8 cellular contexts compared by ENCODE assay signal in the genomic region with DNA sequence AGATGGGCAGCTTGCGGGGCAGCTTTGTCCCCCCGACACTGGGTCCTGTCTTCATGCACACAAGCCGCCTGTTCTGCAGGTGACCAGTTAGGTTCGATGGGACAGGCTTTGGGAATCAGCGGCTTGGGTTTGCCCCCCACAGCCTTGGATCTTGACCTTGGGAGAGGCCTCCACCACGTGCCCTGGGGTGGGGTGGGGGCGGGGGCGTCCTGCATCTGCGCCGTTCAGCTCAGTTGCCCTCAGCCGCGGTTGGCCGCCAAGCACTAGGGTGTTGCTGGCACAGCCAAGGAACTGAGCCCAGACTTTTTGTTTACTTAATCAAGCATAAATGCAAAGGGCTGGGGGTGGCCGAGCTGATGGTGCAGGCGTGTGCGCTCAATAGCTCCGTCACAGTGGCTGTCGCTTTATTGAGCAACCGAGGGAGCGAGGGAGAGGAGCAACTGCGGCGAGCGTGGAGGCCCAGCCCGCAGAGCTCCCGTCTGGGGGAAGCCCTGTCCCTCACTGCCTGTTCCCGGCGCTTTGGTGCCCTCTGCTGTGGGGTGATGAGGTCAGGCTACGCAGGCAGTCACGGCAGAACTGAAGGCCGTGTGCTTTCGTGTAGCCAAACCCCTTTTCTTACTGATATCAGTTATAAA. TPM values are rescaled to one million over a fixed set of nuclear protein-coding genes. Genes with fewer than 3 reads are reported as not detected.
DNase-seq lines count a peak whose midpoint lies in the region; ATAC-seq, FAIRE-seq and TF ChIP-seq lines count a peak whose summit lies in the region.

No MANE protein-coding gene starts in this region.

- POLR2A ChIA-PET in AG04450 (lab: Yijun Ruan, JAX), result interaction anchor here (0.6 to 0.7 kb wide), 2 partner anchors 48 to 54 kb away, joined by 3 to 4 read pairs; no protein-coding TSS in a partner anchor

- H3K4me3 ChIP-seq in AG04450 (ENCODE audit: low read depth, low read length), result no peak overlapping the region
- no peak overlapping the region for H3K4me3 ChIP-seq in bronchial epithelial cell (ENCODE audit: low read depth, low read length)
- peak overlapping the region in 1 of 3 experiments; percentile 7 for H3K4me3 ChIP-seq in keratinocyte (ENCODE audit: control insufficient read depth in 2 of 3, extremely low read depth in 1 of 3, insufficient read depth in 2 of 3, low read depth in 1 of 3, low read length in 3 of 3)

- H2AFZ ChIP-seq in keratinocyte (ENCODE audit: control insufficient read depth, low read length), result no peak overlapping the region

- dilution Hi-C loops in keratinocyte (cut with MboI; ENCODE audit: extremely low pct_ligation_motif_present, low sequenced_read_pairs), result no loop called here

- FAIRE-seq in bronchial epithelial cell (lab: Jason Lieb, UNC) (peak; percentile 7), keratinocyte (lab: Jason Lieb, UNC) (peak; percentile 5)

- H3K36me3 ChIP-seq in bronchial epithelial cell (ENCODE audit: control insufficient read depth, insufficient read depth, low read length) (no peaks in the 10 kb centered on the region), keratinocyte (ENCODE audit: control insufficient read depth in 2 of 2, extremely low read depth in 1 of 2, insufficient read depth in 2 of 2, low read length in 2 of 2) (no peaks in the 10 kb centered on the region)

- peak; percentile 70 for TF ChIP-seq CTCF in AG04450 (IDR thresholded peaks at IDR 0.05; ENCODE audit: low read depth, low read length)
- peak; percentile 26 for TF ChIP-seq CTCF in GM20000 (IDR thresholded peaks at IDR 0.05; ENCODE audit: extremely low read depth, missing control alignments)
- peak; percentile 85 for TF ChIP-seq CTCF in bronchial epithelial cell (IDR thresholded peaks at IDR 0.05; ENCODE audit: insufficient read depth, low read length, severe bottlenecking)
- TF ChIP-seq CTCF in keratinocyte (optimal IDR thresholded peaks at IDR 0.05 in 1 of 3, IDR thresholded peaks at IDR 0.05 in 1 of 3, conservative IDR thresholded peaks at IDR 0.05 in 1 of 3; ENCODE audit: extremely low read depth in 1 of 3, insufficient read depth in 2 of 3, low read length in 3 of 3), result peak; percentile 70 to 95 (median 82)

- H3K27ac ChIP-seq in AG04450 (ENCODE audit: low read depth, low read length) (no peak overlapping the region), keratinocyte (ENCODE audit: control insufficient read depth, insufficient read depth, low read length) (no peak overlapping the region)

- peaks cover 5% of the 10 kb centered on the region for H3K4me1 ChIP-seq in keratinocyte (ENCODE audit: control insufficient read depth, extremely low read depth, insufficient read depth, low read length)

- no peak overlapping the region for H3K9ac ChIP-seq in keratinocyte (ENCODE audit: control insufficient read depth, extremely low read depth, insufficient read depth, low read length)

- H3K9me3 ChIP-seq in AG04450 (ENCODE audit: control insufficient read depth, insufficient read depth, low read length) (no peaks in the 10 kb centered on the region; the same call in 1 of the 2 replicates), keratinocyte (ENCODE audit: control insufficient read depth, low read depth, low read length) (peaks cover 3% of the 10 kb centered on the region)

- H3K27me3 ChIP-seq in AG04450 (ENCODE audit: control insufficient read depth, insufficient read depth, low read length) (peaks cover 45% of the 10 kb centered on the region), bronchial epithelial cell (ENCODE audit: control insufficient read depth, insufficient read depth, low read length) (peaks cover 2% of the 10 kb centered on the region), keratinocyte (ENCODE audit: control insufficient read depth, extremely low read depth, insufficient read depth, low read length) (peaks cover 18% of the 10 kb centered on the region)

- H4K20me1 ChIP-seq in keratinocyte (ENCODE audit: control insufficient read depth, extremely low read depth, insufficient read depth, low read length), result no peaks in the 10 kb centered on the region

- DNase-seq in AG04450 (ENCODE audit: low read depth, low spot score) (peak; percentile 26), GM20000 (ENCODE audit: low spot score) (peak; percentile 89), NCI-H345 (lab: John Stamatoyannopoulos, UW) (peak; percentile 69), bronchial epithelial cell (ENCODE audit: low read depth) (peak; percentile 56), keratinocyte (ENCODE audit: low read depth, low spot score) (peak; percentile 5)
- peak; percentile 50 to 72 (median 60) for DNase-seq in activated CD4-positive, CD25-positive, alpha-beta regulatory T cell (lab: John Stamatoyannopoulos, UW)
- peak; percentile 87 to 90 for DNase-seq in stimulated activated CD4-positive, alpha-beta T cell treated with anti-CD3 and anti-CD28 coated beads, Interleukin-2, amount 100 ng/mL, for 24 hours

- no peaks in the 10 kb centered on the region for H3K9me1 ChIP-seq in keratinocyte (ENCODE audit: control insufficient read depth, extremely low read depth, insufficient read depth, low read length)

- H3K4me2 ChIP-seq in keratinocyte (ENCODE audit: control insufficient read depth, extremely low read depth, insufficient read depth, low read depth, low read length), result peak overlapping the region; percentile 37

- no peaks in the 10 kb centered on the region for H3K79me2 ChIP-seq in keratinocyte (ENCODE audit: control insufficient read depth, insufficient read depth, low read length)

- ATAC-seq in HG03432 (IDR thresholded peaks at IDR 0.05; ENCODE audit: unreplicated experiment), result no peak

- CTCF ChIA-PET in AG04450 (lab: Charles Lee), result interaction anchor here (0.6 to 5.0 kb wide), 49 partner anchors 10 to 319 kb away, joined by 3 to 75 read pairs (median 5); a partner anchor contains a TSS

RNA-seq across cellular contexts. Expression of a gene that starts 33.9 kb away (rescaled TPM):
- polyA plus RNA-seq in AG04450 (2011; rRNA removed) (0.02 TPM in 1 of 2 replicates, not detected in the other), keratinocyte (0.01 TPM in 2 of 3 replicates, not detected in the other)
- not detected in 2 replicates for polyA minus RNA-seq in AG04450 (2011; rRNA and poly(A)+ RNA removed)
- not detected in 2 replicates for total RNA-seq in bronchial epithelial cell
- not detected for polyA plus RNA-seq in keratinocyte (2011; ENCODE audit: low read depth)
- polyA plus RNA-seq in keratinocyte (2011; cell fraction: cytosol; rRNA removed), result 0.02 and 0.06 TPM in 2 replicates
- polyA plus RNA-seq in keratinocyte (2011; cell fraction: nucleus; rRNA removed), result 0.03 and 0.13 TPM in 2 replicates
- polyA plus RNA-seq in keratinocyte (2012; ENCODE audit: low replicate concordance), result 0.03 TPM in 1 of 2 replicates, not detected in the other
- polyA minus RNA-seq in keratinocyte, result not detected in 3 replicates
- not detected for polyA minus RNA-seq in keratinocyte (2011; cell fraction: cytosol; rRNA and poly(A)+ RNA removed)
- polyA minus RNA-seq in keratinocyte (2011; cell fraction: nucleus; rRNA and poly(A)+ RNA removed), result 0.21 TPM in 1 of 2 replicates, not detected in the other

Comparison
In these comparisons a context has a peak if more than half of its experiments do, and no peak if none do; other contexts are left out.
1. DNase-seq: peak in every context shown above with its lines; median percentile 89 in GM20000; 88 in stimulated activated CD4-positive, alpha-beta T cell treated with anti-CD3 and anti-CD28 coated beads, Interleukin-2, amount 100 ng/mL, for 24 hours; 69 in NCI-H345; 60 in activated CD4-positive, CD25-positive, alpha-beta regulatory T cell; 56 in bronchial epithelial cell; 26 in AG04450; 5 in keratinocyte.
2. CTCF ChIP-seq: peak in every context shown above with its lines; median percentile 85 in bronchial epithelial cell; 82 in keratinocyte; 70 in AG04450; 26 in GM20000.